1 cellular context compared by ENCODE assay signal in the genomic region with DNA sequence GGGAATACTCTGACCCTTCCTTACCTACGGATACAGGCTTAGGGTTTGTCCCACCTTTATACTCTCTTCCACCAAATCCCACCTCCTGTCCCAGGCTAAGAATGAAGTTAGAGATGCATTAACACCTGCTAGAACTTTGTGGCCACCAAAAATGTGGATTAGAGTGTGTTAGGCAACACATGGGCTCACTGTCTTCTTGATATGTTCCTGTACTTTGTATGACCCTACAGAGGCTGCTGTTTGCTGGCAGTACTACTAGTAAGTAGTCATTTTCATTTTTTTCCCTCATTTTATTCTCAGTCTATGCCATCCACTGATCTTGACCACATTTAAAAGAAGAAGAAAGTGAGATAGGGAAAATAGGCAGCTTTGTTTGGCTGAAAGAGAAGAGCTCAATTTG.
TF ChIP-seq lines count a peak whose summit lies in the region.

No MANE protein-coding gene starts in this region.

TF ChIP-seq in WTC11, 78 proteins besides CTCF, POLR2A, EP300 and RAD21 (continued from another document):
- TF ChIP-seq NR1H2 (CRISPR knock-in tag; IDR thresholded peaks at IDR 0.05): no peak
- no peak for TF ChIP-seq USF2 (CRISPR knock-in tag; IDR thresholded peaks at IDR 0.05)
TF ChIP-seq in WTC11: peak in this region for 0.
